1 cellular context compared by ENCODE assay signal in genomic region chr10:52256832-52257691, GRCh38.
TF ChIP-seq lines count a peak whose summit lies in the region.

No MANE protein-coding gene starts in this region.

TF ChIP-seq in GM12878, 131 proteins besides CTCF, POLR2A, EP300 and RAD21 (continued from another document):
- TF ChIP-seq ZBTB4 (CRISPR knock-in tag; IDR thresholded peaks at IDR 0.05) (no peak), TCF12 (IDR thresholded peaks at IDR 0.05; ENCODE audit: low read depth, low read length) (no peak), REST (IDR thresholded peaks at IDR 0.05; ENCODE audit: low read depth, low read length) (no peak), USF2 (IDR thresholded peaks at IDR 0.05; ENCODE audit: borderline replicate concordance, low read depth, low read length) (no peak), CHD2 (IDR thresholded peaks at IDR 0.05; ENCODE audit: borderline replicate concordance, low read depth, low read length) (no peak), HCFC1 (IDR thresholded peaks at IDR 0.05; ENCODE audit: low read length) (no peak)
TF ChIP-seq in GM12878: peak in this region for 10.
